In genomic region chr1:203765029-203765837, GRCh38 we compare ENCODE assay signal across 9 cellular contexts. TPM values are rescaled to one million over a fixed set of nuclear protein-coding genes. Genes with fewer than 3 reads are reported as not detected.
DNase-seq lines count a peak whose midpoint lies in the region; ATAC-seq and TF ChIP-seq lines count a peak whose summit lies in the region.
"Had no signal": no experiment of that assay in that cellular context is flagged by ENCODE, and none has a peak within 500 bp of the region (broad histone marks: within the 10 kb centered on the region; RNA-seq: fewer than 3 reads in every experiment).

A gene with protein sequence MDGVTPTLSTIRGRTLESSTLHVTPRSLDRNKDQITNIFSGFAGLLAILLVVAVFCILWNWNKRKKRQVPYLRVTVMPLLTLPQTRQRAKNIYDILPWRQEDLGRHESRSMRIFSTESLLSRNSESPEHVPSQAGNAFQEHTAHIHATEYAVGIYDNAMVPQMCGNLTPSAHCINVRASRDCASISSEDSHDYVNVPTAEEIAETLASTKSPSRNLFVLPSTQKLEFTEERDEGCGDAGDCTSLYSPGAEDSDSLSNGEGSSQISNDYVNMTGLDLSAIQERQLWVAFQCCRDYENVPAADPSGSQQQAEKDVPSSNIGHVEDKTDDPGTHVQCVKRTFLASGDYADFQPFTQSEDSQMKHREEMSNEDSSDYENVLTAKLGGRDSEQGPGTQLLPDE (plus strand): TSS chr1:203765183. CDS start chr1:203765566, 383 bp downstream.

- H3K27ac ChIP-seq in KMS-11 (peak within 1 kb of the TSS; percentile 82), spleen (peak within 1 kb of the TSS; percentile 58 to 93 (median 84)), SJCRH30 (no peak within 1 kb of the TSS)

- H3K4me1 ChIP-seq in KMS-11 (ENCODE audit: low read depth, poor library complexity, severe bottlenecking) (peaks cover 21% of the 10 kb centered on the region), spleen (peaks cover 0 to 65% (median 39%) of the 10 kb centered on the region in 6 donors), SJCRH30 (no peaks in the 10 kb centered on the region)

- H3K79me2 ChIP-seq in KMS-11 (ENCODE audit: insufficient read depth, low read depth) = no peaks in the 10 kb centered on the region

- TF ChIP-seq POLR2A in spleen (IDR thresholded peaks at IDR 0.05) = peak in 2 of 3 donors; percentile 24 to 68

- peak; percentile 72 for DNase-seq in activated T-cell treated with anti-CD3 and anti-CD28 coated beads, Interleukin-2, amount 50 U/mL, for 4 hours
- DNase-seq in spleen (no peak), COLO829 (ENCODE audit: low spot score) (no peak), SJCRH30 (no peak), DMS153 treated with DMSO at 0.1 percent for 48 hours (lab: John Stamatoyannopoulos, UW; ENCODE audit: unreplicated experiment) (no peak)

- ATAC-seq in GM19395 (IDR thresholded peaks at IDR 0.05; ENCODE audit: unreplicated experiment) (peak; percentile 86), HG03039 (IDR thresholded peaks at IDR 0.05; ENCODE audit: unreplicated experiment) (no peak)
- peak; percentile 86 to 89 for ATAC-seq in activated T-cell treated with anti-CD3 and anti-CD28 coated beads, Interleukin-2, amount 50 U/mL, for 4 hours

- peak within 1 kb of the TSS; percentile 87 for H3K4me3 Mint-ChIP-seq in activated T-cell treated with anti-CD3 and anti-CD28 coated beads, Interleukin-2, amount 50 U/mL, for 4 hours

- H3K4me2 ChIP-seq in KMS-11 = peak within 1 kb of the TSS; percentile 72

- no peaks in the 10 kb centered on the region for H3K27me3 Mint-ChIP-seq in activated T-cell treated with anti-CD3 and anti-CD28 coated beads, Interleukin-2, amount 50 U/mL, for 4 hours (ENCODE audit: low read depth)

- peak within 1 kb of the TSS; percentile 90 for H2AFZ ChIP-seq in KMS-11 (ENCODE audit: low read depth)

- H3K9me3 ChIP-seq in spleen = no peaks in the 10 kb centered on the region
- no peaks in the 10 kb centered on the region for H3K9me3 ChIP-seq in SJCRH30 (replicated peaks)

- no peaks in the 10 kb centered on the region for H3K27me3 ChIP-seq in KMS-11 (ENCODE audit: insufficient read depth, low read depth)
- no peaks in the 10 kb centered on the region for H3K27me3 ChIP-seq in spleen (replicated peaks in 1 of 7)
- H3K27me3 ChIP-seq in SJCRH30 = no peaks in the 10 kb centered on the region; the same call in 1 of the 2 replicates

- TF ChIP-seq CTCF in KMS-11 (conservative IDR thresholded peaks at IDR 0.05; ENCODE audit: low read depth, low read length) = no peak
- no peak for TF ChIP-seq CTCF in spleen (IDR thresholded peaks at IDR 0.05 in 8 of 11, conservative IDR thresholded peaks at IDR 0.05 in 3 of 11)

- peaks cover 9% of the 10 kb centered on the region for H3K36me3 Mint-ChIP-seq in activated T-cell treated with anti-CD3 and anti-CD28 coated beads, Interleukin-2, amount 50 U/mL, for 4 hours (ENCODE audit: insufficient read depth)

- WGBS in spleen, 5 donors = 40 to 59% (median 57%) methylated on average over 16 of the region's 16 CpGs

- peaks cover 51% of the 10 kb centered on the region for H3K4me1 Mint-ChIP-seq in activated T-cell treated with anti-CD3 and anti-CD28 coated beads, Interleukin-2, amount 50 U/mL, for 4 hours (ENCODE audit: low read depth)

- H3K4me3 ChIP-seq in KMS-11 (IDR thresholded peaks at IDR 0.05; ENCODE audit: insufficient read depth, low read depth, low read length) (peak within 1 kb of the TSS; percentile 87), spleen (peak within 1 kb of the TSS in 7 of 8 donors; percentile 27 to 68 (median 38)), SJCRH30 (no peak within 1 kb of the TSS)

- H3K9me3 Mint-ChIP-seq in activated T-cell treated with anti-CD3 and anti-CD28 coated beads, Interleukin-2, amount 50 U/mL, for 4 hours = no peaks in the 10 kb centered on the region

- intact Hi-C loops in spleen (cut with DNase I; ENCODE audit: low total_unique reads) = no loop called here

- H3K36me3 ChIP-seq in KMS-11 (ENCODE audit: insufficient read depth) (no peaks in the 10 kb centered on the region), spleen (no peaks in the 10 kb centered on the region), SJCRH30 (no peaks in the 10 kb centered on the region)

- H4K20me1 ChIP-seq in KMS-11 (ENCODE audit: insufficient read depth) = no peaks in the 10 kb centered on the region

- H3K9ac ChIP-seq in KMS-11 = peak within 1 kb of the TSS; percentile 62; the same call in 1 of the 2 replicates

RNA-seq across cellular contexts. Expression of the gene that starts here (rescaled TPM):
- 10 to 100 TPM; 20.4 to 22.7 (median 22.4) TPM for total RNA-seq in activated T-cell treated with anti-CD3 and anti-CD28 coated beads, Interleukin-2, amount 50 U/mL, for 4 hours
- 10 to 100 TPM; 11.3 to 24.3 (median 14.6) TPM for total RNA-seq in spleen
- polyA plus RNA-seq in spleen = 1 to 10 TPM in 2 of 3 donors, under 1 TPM in 1; 1.00 to 5.9 (median 1.7) TPM
- total RNA-seq in SJCRH30 (2014; rRNA removed; shearing (Covaris generic)) = not detected in 2 replicates
- total RNA-seq: SK-MEL-5 had no signal

Comparison
In these comparisons a context has a peak if more than half of its experiments do, and no peak if none do; other contexts are left out.
1. RNA of the gene that starts here (total RNA-seq): 20.4 to 22.7 TPM in activated T-cell treated with anti-CD3 and anti-CD28 coated beads, Interleukin-2, amount 50 U/mL, for 4 hours and 11.3 to 24.3 TPM in spleen; not detected in SJCRH30; every median in the first group is over 10 times any median in the second.